17 cellular contexts compared by ENCODE assay signal in the genomic region with DNA sequence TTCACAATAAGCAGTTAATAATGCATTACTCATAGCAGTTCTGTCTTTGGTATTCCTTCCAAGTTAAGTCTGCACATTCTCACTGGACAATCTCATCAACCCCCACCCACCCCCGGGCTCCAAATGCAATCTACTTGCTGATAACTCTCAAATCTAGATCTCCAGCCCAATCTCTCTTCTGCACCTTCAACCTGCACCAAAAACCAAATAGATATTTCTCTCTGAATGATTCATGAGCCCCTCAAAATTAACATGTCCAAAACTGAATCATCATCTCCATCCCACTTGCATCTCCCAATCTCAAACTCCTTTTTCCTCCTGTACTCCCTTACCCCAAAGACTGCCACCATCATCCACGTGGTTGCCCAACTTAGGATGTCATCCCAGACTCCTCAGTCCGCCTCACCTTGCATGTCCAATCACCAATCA. TPM values are rescaled to one million over a fixed set of nuclear protein-coding genes. Genes with fewer than 3 reads are reported as not detected.
DNase-seq lines count a peak whose midpoint lies in the region; ATAC-seq and TF ChIP-seq lines count a peak whose summit lies in the region.
"Had no signal": no experiment of that assay in that cellular context is flagged by ENCODE, and none has a peak within 500 bp of the region (broad histone marks: within the 10 kb centered on the region; RNA-seq: fewer than 3 reads in every experiment).

No MANE protein-coding gene starts in this region.

- no peak overlapping the region for H3K27ac ChIP-seq in CD4-positive, alpha-beta memory T cell (ENCODE audit: low read depth, low read length)
- H3K27ac ChIP-seq in endodermal cell (ENCODE audit: low read depth, low read length) (no peak overlapping the region), neural cell (ENCODE audit: low read length) (no peak overlapping the region), aorta (ENCODE audit: low read depth in 1 of 2, low read length in 2 of 2) (no peak overlapping the region)
- H3K27ac ChIP-seq: dorsolateral prefrontal cortex, sigmoid colon, stomach had no signal

- WGBS in endodermal cell (ENCODE audit: insufficient coverage in 1 of 2, insufficient read length in 1 of 2), 2 experiments = 88 to 91% methylated on average over 2 to 3 of the region's 3 CpGs
- WGBS in aorta, 2 donors = 54% methylated on average over 3 of the region's 3 CpGs

- H3K9ac ChIP-seq in Loucy (ENCODE audit: low read depth, low read length, poor library complexity, severe bottlenecking) = no peak overlapping the region
- no peak overlapping the region for H3K9ac ChIP-seq in endodermal cell (ENCODE audit: extremely low read depth, low read length, poor library complexity, severe bottlenecking)
- H3K9ac ChIP-seq in neural cell (ENCODE audit: low read length) = no peak overlapping the region

- peak overlapping the region; percentile 78 for H3K4me2 ChIP-seq in Loucy (ENCODE audit: low read depth, low read length, poor library complexity, severe bottlenecking)
- H3K4me2 ChIP-seq in neural cell (ENCODE audit: low read length) = peak overlapping the region; percentile 45

- H3K9me3 Mint-ChIP-seq in CD4-positive, alpha-beta memory T cell = no peaks in the 10 kb centered on the region
- peaks cover 2% of the 10 kb centered on the region for H3K9me3 Mint-ChIP-seq in endodermal cell
- H3K9me3 Mint-ChIP-seq: T-helper 2 cell treated with Interferon-gamma antibody and Interleukin-4, amounts not matched to agents 5 μg/mL and 100 μg/mL, for 36 hours had no signal

- no peak overlapping the region for H3K4me3 ChIP-seq in CD4-positive, alpha-beta memory T cell (ENCODE audit: low read length in 2 of 2)
- H3K4me3 ChIP-seq in Loucy (ENCODE audit: low read length, poor library complexity, severe bottlenecking) (peak overlapping the region; percentile 57), endodermal cell (ENCODE audit: low read length) (peak overlapping the region; percentile 32), neural cell (ENCODE audit: low read length) (peak overlapping the region; percentile 55), aorta (ENCODE audit: low read length in 2 of 2) (no peak overlapping the region)
- H3K4me3 ChIP-seq: sigmoid colon, stomach had no signal

- peak overlapping the region in 4 of 8 donors; percentile 2 to 12 (median 3) for H3K4me3 Mint-ChIP-seq in CD4-positive, alpha-beta memory T cell
- H3K4me3 Mint-ChIP-seq in endodermal cell = peak overlapping the region; percentile 1
- H3K4me3 Mint-ChIP-seq: T-helper 2 cell treated with Interferon-gamma antibody and Interleukin-4, amounts not matched to agents 5 μg/mL and 100 μg/mL, for 36 hours had no signal

- no peaks in the 10 kb centered on the region for H3K27me3 ChIP-seq in CD4-positive, alpha-beta memory T cell (ENCODE audit: insufficient read depth, low read length)
- no peaks in the 10 kb centered on the region for H3K27me3 ChIP-seq in Loucy (ENCODE audit: insufficient read depth, low read length, poor library complexity, severe bottlenecking)
- H3K27me3 ChIP-seq in endodermal cell (ENCODE audit: control insufficient read depth, insufficient read depth, low read length, poor library complexity, severe bottlenecking) = no peaks in the 10 kb centered on the region
- H3K27me3 ChIP-seq in neural cell (ENCODE audit: insufficient read depth, low read depth, low read length) = no peaks in the 10 kb centered on the region
- H3K27me3 ChIP-seq in aorta (ENCODE audit: control insufficient read depth in 1 of 2, insufficient read depth in 2 of 2, low read length in 1 of 2) = no peaks in the 10 kb centered on the region
- H3K27me3 ChIP-seq: dorsolateral prefrontal cortex, sigmoid colon, stomach had no signal

- ATAC-seq in GM21423 (IDR thresholded peaks at IDR 0.05; ENCODE audit: unreplicated experiment) = no peak
- no peak for ATAC-seq in aorta (ENCODE audit: low FRiP score)

- no peak for DNase-seq in CD4-positive, alpha-beta memory T cell
- DNase-seq in endodermal cell = no peak
- DNase-seq in DMS 273 (lab: John Stamatoyannopoulos, UW; ENCODE audit: unreplicated experiment) = no peak
- DNase-seq in aorta = no peak
- no peak for DNase-seq in NCI-H2081 (lab: John Stamatoyannopoulos, UW)
- DNase-seq: activated CD4-positive, alpha-beta T cell treated with anti-CD3 and anti-CD28 coated beads for 4 hours; activated T-cell treated with anti-CD3 and anti-CD28 coated beads, Interleukin-2, amount 50 U/mL, for 48 hours; amygdala; dorsolateral prefrontal cortex; NCI-H1417; NCI-H524 treated with DMSO at 0.1 percent for 48 hours; sigmoid colon; stomach had no signal

- CTCF ChIA-PET in CD4-positive, alpha-beta memory T cell (lab: Charles Lee; ENCODE audit: partially characterized antibody) = no interaction called here

- intact Hi-C loops in CD4-positive, alpha-beta memory T cell (cut with micrococcal nuclease) = loop anchor here (5.0 kb wide), 2 partner anchors 248 to 907 kb away; partner anchors contain the start of genes PGM1 and USP1
- intact Hi-C loops in aorta (cut with DNase I) = loop anchor here in 1 of 2 donors (5.0 kb wide), 1 partner anchor 42 kb away; no protein-coding TSS in a partner anchor

- peaks cover 6% of the 10 kb centered on the region for H3K4me1 ChIP-seq in CD4-positive, alpha-beta memory T cell (ENCODE audit: insufficient read depth, low read length)
- H3K4me1 ChIP-seq in Loucy (ENCODE audit: insufficient read depth, low read length, poor library complexity, severe bottlenecking) (peaks cover 53% of the 10 kb centered on the region), endodermal cell (ENCODE audit: control insufficient read depth, insufficient read depth, low read length) (peaks cover 3% of the 10 kb centered on the region), aorta (ENCODE audit: control insufficient read depth in 1 of 2, insufficient read depth in 2 of 2, low read length in 2 of 2) (peaks cover 0 to 4% of the 10 kb centered on the region in 2 donors)

- H3K36me3 Mint-ChIP-seq in CD4-positive, alpha-beta memory T cell = peaks cover 0 to 7% of the 10 kb centered on the region in 2 donors
- no peaks in the 10 kb centered on the region for H3K36me3 Mint-ChIP-seq in endodermal cell (ENCODE audit: low read depth)

- H3K9me3 ChIP-seq in CD4-positive, alpha-beta memory T cell (ENCODE audit: control insufficient read depth in 1 of 2, low read length in 2 of 2) = no peaks in the 10 kb centered on the region
- no peaks in the 10 kb centered on the region for H3K9me3 ChIP-seq in Loucy (ENCODE audit: insufficient read depth, low read depth, low read length)
- H3K9me3 ChIP-seq in endodermal cell (ENCODE audit: control insufficient read depth, low read length) = no peaks in the 10 kb centered on the region
- no peaks in the 10 kb centered on the region for H3K9me3 ChIP-seq in neural cell (ENCODE audit: low read length)
- no peaks in the 10 kb centered on the region for H3K9me3 ChIP-seq in aorta (ENCODE audit: control insufficient read depth, low read length)
- H3K9me3 ChIP-seq: sigmoid colon, stomach had no signal

- H4K20me1 ChIP-seq in Loucy (ENCODE audit: insufficient read depth, low read length, poor library complexity, severe bottlenecking) (peaks cover 10% of the 10 kb centered on the region), neural cell (ENCODE audit: insufficient read depth) (no peaks in the 10 kb centered on the region)

- H3K36me3 ChIP-seq in CD4-positive, alpha-beta memory T cell (ENCODE audit: insufficient read depth, low read length) = no peaks in the 10 kb centered on the region
- H3K36me3 ChIP-seq in Loucy (ENCODE audit: insufficient read depth, low read length) (no peaks in the 10 kb centered on the region), endodermal cell (ENCODE audit: control insufficient read depth, insufficient read depth, low read length) (peaks cover 3% of the 10 kb centered on the region), neural cell (ENCODE audit: insufficient read depth, low read length) (peaks cover 6% of the 10 kb centered on the region), aorta (ENCODE audit: control insufficient read depth in 1 of 2, insufficient read depth in 2 of 2, low read length in 1 of 2) (no peaks in the 10 kb centered on the region)
- H3K36me3 ChIP-seq: sigmoid colon, stomach had no signal

- no peaks in the 10 kb centered on the region for H3K9me2 ChIP-seq in Loucy (replicated peaks; ENCODE audit: low read depth, low read length)
- no peaks in the 10 kb centered on the region for H3K9me2 ChIP-seq in neural cell (ENCODE audit: insufficient read depth, low read length)

- TF ChIP-seq EP300 in neural cell (conservative IDR thresholded peaks at IDR 0.05; ENCODE audit: poor library complexity, severe bottlenecking) = no peak

- TF ChIP-seq CTCF in Loucy (conservative IDR thresholded peaks at IDR 0.05; ENCODE audit: low read length) = no peak
- no peak for TF ChIP-seq CTCF in endodermal cell (conservative IDR thresholded peaks at IDR 0.05)
- no peak for TF ChIP-seq CTCF in neural cell (IDR thresholded peaks at IDR 0.05; ENCODE audit: poor library complexity, severe bottlenecking)

- no peaks in the 10 kb centered on the region for H3K27me3 Mint-ChIP-seq in CD4-positive, alpha-beta memory T cell
- H3K27me3 Mint-ChIP-seq in endodermal cell (ENCODE audit: insufficient read depth) = no peaks in the 10 kb centered on the region

- peak overlapping the region in 4 of 7 donors; percentile 1 to 43 (median 12) for H3K27ac Mint-ChIP-seq in CD4-positive, alpha-beta memory T cell
- no peak overlapping the region for H3K27ac Mint-ChIP-seq in endodermal cell
- H3K27ac Mint-ChIP-seq: T-helper 2 cell treated with Interferon-gamma antibody and Interleukin-4, amounts not matched to agents 5 μg/mL and 100 μg/mL, for 36 hours had no signal

- peaks cover 20 to 37% (median 26%) of the 10 kb centered on the region in 4 donors for H3K4me1 Mint-ChIP-seq in CD4-positive, alpha-beta memory T cell
- H3K4me1 Mint-ChIP-seq in endodermal cell = peaks cover 18% of the 10 kb centered on the region

- H2AFZ ChIP-seq in Loucy (ENCODE audit: low read length) (no peak overlapping the region), neural cell (ENCODE audit: low read depth, low read length) (no peak overlapping the region)

- H3K79me2 ChIP-seq in Loucy (ENCODE audit: insufficient read depth, low read length) (peaks cover 63% of the 10 kb centered on the region), neural cell (replicated peaks; ENCODE audit: insufficient read depth, low read length) (peaks cover 65% of the 10 kb centered on the region)

- POLR2A ChIA-PET in CD4-positive, alpha-beta memory T cell (lab: Charles Lee; ENCODE audit: partially characterized antibody) = no interaction called here

- H3F3A ChIP-seq in Loucy (ENCODE audit: low read depth) (no peaks in the 10 kb centered on the region; the same call in 1 of the 2 replicates), neural cell (ENCODE audit: insufficient read depth, low read length, poor library complexity, severe bottlenecking) (peaks cover 8% of the 10 kb centered on the region)

- no peak for TF ChIP-seq RAD21 in neural cell (conservative IDR thresholded peaks at IDR 0.05)

TF ChIP-seq in neural cell, 6 proteins besides CTCF, POLR2A, EP300 and RAD21 (continues in another document):
- TF ChIP-seq POLR2AphosphoS5 (IDR thresholded peaks at IDR 0.05) = no peak

RNA-seq across cellular contexts. Expression of gene DOCK7, which starts 2.7 kb away (rescaled TPM):
- total RNA-seq in CD4-positive, alpha-beta memory T cell = 10 to 100 TPM; 17.4 to 20.8 TPM
- 1 to 10 TPM; 4.3 to 4.5 TPM for polyA plus RNA-seq in CD4-positive, alpha-beta memory T cell
- total RNA-seq in endodermal cell = 10 to 100 TPM; 66.8 to 72.8 TPM
- polyA plus RNA-seq in endodermal cell (2013, experiment 1 of 2) = 49.4 TPM
- polyA plus RNA-seq in endodermal cell (2013, experiment 2 of 2) = 51.3 TPM
- 129 and 140 TPM in 2 replicates for polyA plus RNA-seq in neural cell
- polyA minus RNA-seq in neural cell = 230 and 251 TPM in 2 replicates
- total RNA-seq in aorta = 10 to 100 TPM; 40.3 to 64.1 TPM
- 10 to 100 TPM in 1 of 2 donors, 1 to 10 TPM in 1; 6.1 to 18.2 TPM for polyA plus RNA-seq in aorta

Comparison
In these comparisons a context has a peak if more than half of its experiments do, and no peak if none do; other contexts are left out.
1. H3K4me3 ChIP-seq: peak in Loucy (single experiment), endodermal cell (single experiment) and neural cell (single experiment); none in CD4-positive, alpha-beta memory T cell (0 of 2) and aorta (0 of 2).